In genomic region chr20:23050847-23051627, GRCh38 we compare ENCODE assay signal across 8 cellular contexts. TPM values are rescaled to one million over a fixed set of nuclear protein-coding genes. Genes with fewer than 3 reads are reported as not detected.
DNase-seq lines count a peak whose midpoint lies in the region; ATAC-seq, FAIRE-seq and TF ChIP-seq lines count a peak whose summit lies in the region.

No MANE protein-coding gene starts in this region.

- intact Hi-C loops in activated naive CD4-positive, alpha-beta T cell treated with anti-CD3 and anti-CD28 coated beads for 36 hours (cut with micrococcal nuclease): loop anchor here (2.0 kb wide), 1 partner anchor 184 kb away; no protein-coding TSS in a partner anchor
- intact Hi-C loops in endothelial cell of umbilical vein (cut with micrococcal nuclease) (loop anchor here (1.0 to 5.0 kb wide), 12 partner anchors 11 to 371 kb away; partner anchors contain the start of genes NAPB and NXT1), testis (cut with DNase I; ENCODE audit: low total_unique reads) (no loop called here)

- no peak overlapping the region for H3K4me3 Mint-ChIP-seq in activated naive CD4-positive, alpha-beta T cell treated with anti-CD3 and anti-CD28 coated beads for 36 hours

- no peaks in the 10 kb centered on the region for H3K36me3 Mint-ChIP-seq in activated naive CD4-positive, alpha-beta T cell treated with anti-CD3 and anti-CD28 coated beads for 36 hours (ENCODE audit: low read depth)

- H3K36me3 ChIP-seq in RWPE2 (ENCODE audit: low read depth) (peaks cover 15% of the 10 kb centered on the region), endothelial cell of umbilical vein (ENCODE audit: control insufficient read depth in 2 of 2, extremely low read depth in 1 of 2, insufficient read depth in 2 of 2, low read length in 2 of 2) (no peaks in the 10 kb centered on the region), testis (ENCODE audit: low read depth, missing control alignments) (no peaks in the 10 kb centered on the region)

- FAIRE-seq in endothelial cell of umbilical vein (lab: Jason Lieb, UNC): peak; percentile 94

- 11 to 15% methylated on average over 40 to 46 of the region's 46 CpGs for WGBS in testis, 2 donors

- H3K4me3 ChIP-seq in RWPE2 (ENCODE audit: severe bottlenecking) (no peak overlapping the region), endothelial cell of umbilical vein (replicated peaks in 1 of 3; ENCODE audit: insufficient read depth in 1 of 3, low read depth in 1 of 3, low read length in 3 of 3) (peak overlapping the region; percentile 15 to 62 (median 50)), testis (peak overlapping the region; percentile 57 to 62)

- peaks cover 4% of the 10 kb centered on the region for H3K4me1 Mint-ChIP-seq in activated naive CD4-positive, alpha-beta T cell treated with anti-CD3 and anti-CD28 coated beads for 36 hours (ENCODE audit: low read depth)

- DNase-seq in activated naive CD4-positive, alpha-beta T cell treated with anti-CD3 and anti-CD28 coated beads for 36 hours: peak; percentile 51
- DNase-seq in activated naive CD4-positive, alpha-beta T cell treated with Interleukin-2 at 50 U/mL for 16 hours: no peak
- DNase-seq in RWPE2 (ENCODE audit: low spot score): no peak
- peak; percentile 94 for DNase-seq in endothelial cell of umbilical vein (ENCODE audit: low read depth, low spot score)
- peak; percentile 81 to 93 for DNase-seq in lung microvascular endothelial cell (ENCODE audit: low read depth in 2 of 2)
- DNase-seq in testis: peak; percentile 89
- DNase-seq in SK-N-DZ (ENCODE audit: low spot score): no peak
- no peak for DNase-seq in HuH-7.5 (ENCODE audit: low spot score)

- H3K27me3 Mint-ChIP-seq in activated naive CD4-positive, alpha-beta T cell treated with anti-CD3 and anti-CD28 coated beads for 36 hours (ENCODE audit: low read depth): peaks cover 42% of the 10 kb centered on the region

- TF ChIP-seq POLR2A in endothelial cell of umbilical vein (IDR thresholded peaks at IDR 0.05; ENCODE audit: low read depth, low read length) (peak; percentile 44), testis (IDR thresholded peaks at IDR 0.05) (no peak)

- POLR2A ChIA-PET in endothelial cell of umbilical vein (lab: Charles Lee): interaction anchor here (0.7 to 1.8 kb wide), 10 partner anchors 11 to 299 kb away, joined by 3 to 12 read pairs (median 5); partner anchors contain the start of gene CD93

- H3K4me1 ChIP-seq in RWPE2 (ENCODE audit: insufficient read depth, poor library complexity, severe bottlenecking) (peaks cover 12% of the 10 kb centered on the region), endothelial cell of umbilical vein (ENCODE audit: control insufficient read depth, extremely low read depth, insufficient read depth, low read length) (peaks cover 16% of the 10 kb centered on the region), testis (peaks cover 4% of the 10 kb centered on the region)

- H3K9me1 ChIP-seq in endothelial cell of umbilical vein (replicated peaks; ENCODE audit: control insufficient read depth, extremely low read depth, insufficient read depth, low read length): no peaks in the 10 kb centered on the region

- H3K9me3 Mint-ChIP-seq in activated naive CD4-positive, alpha-beta T cell treated with anti-CD3 and anti-CD28 coated beads for 36 hours: peaks cover 1% of the 10 kb centered on the region

- H3K27me3 ChIP-seq in RWPE2 (ENCODE audit: insufficient read depth, poor library complexity, severe bottlenecking) (no peaks in the 10 kb centered on the region), endothelial cell of umbilical vein (ENCODE audit: control insufficient read depth in 2 of 2, insufficient read depth in 2 of 2, low read length in 2 of 2) (no peaks in the 10 kb centered on the region), testis (no peaks in the 10 kb centered on the region)

- no peaks in the 10 kb centered on the region for H4K20me1 ChIP-seq in endothelial cell of umbilical vein (replicated peaks; ENCODE audit: control insufficient read depth, extremely low read depth, insufficient read depth, low read length)

- H3K79me2 ChIP-seq in endothelial cell of umbilical vein (ENCODE audit: control insufficient read depth, insufficient read depth, low read length): no peaks in the 10 kb centered on the region

- H3K9ac ChIP-seq in endothelial cell of umbilical vein (replicated peaks; ENCODE audit: extremely low read depth, insufficient read depth, low read length): peak overlapping the region; percentile 78

- dilution Hi-C loops in endothelial cell of umbilical vein (cut with MboI; ENCODE audit: extremely low pct_ligation_motif_present, low sequenced_read_pairs): no loop called here

- no peak overlapping the region for H3K27ac Mint-ChIP-seq in activated naive CD4-positive, alpha-beta T cell treated with anti-CD3 and anti-CD28 coated beads for 36 hours

- TSS peak; percentile 47 for BruUV-seq in endothelial cell of umbilical vein (replicated peaks; lab: Mats Ljungman, UMichigan)

- H2AFZ ChIP-seq in endothelial cell of umbilical vein (ENCODE audit: low read depth, low read length): peak overlapping the region; percentile 62

- peak overlapping the region; percentile 64 for H3K4me2 ChIP-seq in endothelial cell of umbilical vein (ENCODE audit: insufficient read depth, low read length)

- CTCF ChIA-PET in activated naive CD4-positive, alpha-beta T cell treated with anti-CD3 and anti-CD28 coated beads for 36 hours (lab: Charles Lee): interaction anchor here (0.9 kb wide), 1 partner anchor 148 kb away, joined by 4 read pairs; no protein-coding TSS in a partner anchor
- CTCF ChIA-PET in endothelial cell of umbilical vein (lab: Charles Lee): interaction anchor here (0.6 to 5.3 kb wide), 67 partner anchors 10 to 712 kb away, joined by 3 to 152 read pairs (median 6); partner anchors contain the start of genes CD93 and NXT1

- H3K27ac ChIP-seq in RWPE2 (ENCODE audit: poor library complexity, severe bottlenecking) (peak overlapping the region; percentile 66), endothelial cell of umbilical vein (ENCODE audit: insufficient read depth, low read depth, low read length) (peak overlapping the region; percentile 62), testis (peak overlapping the region; percentile 76 to 82)

- no peak for ATAC-seq in RWPE2 (ENCODE audit: low read depth)

- TF ChIP-seq CTCF in RWPE2 (IDR thresholded peaks at IDR 0.05; ENCODE audit: poor library complexity, severe bottlenecking) (peak; percentile 62), endothelial cell of umbilical vein (IDR thresholded peaks at IDR 0.05; ENCODE audit: extremely low read depth in 1 of 2, insufficient read depth in 1 of 2, low read depth in 1 of 2, low read length in 2 of 2) (peak; percentile 82 to 85), testis (IDR thresholded peaks at IDR 0.05) (peak; percentile 65 to 80 (median 70))

- H3K9me3 ChIP-seq in RWPE2 (ENCODE audit: severe bottlenecking) (no peaks in the 10 kb centered on the region), endothelial cell of umbilical vein (replicated peaks; ENCODE audit: control insufficient read depth, insufficient read depth, low read length) (no peaks in the 10 kb centered on the region), testis (no peaks in the 10 kb centered on the region)

RNA-seq across cellular contexts. Expression of gene THBD, which starts 1.6 kb away (rescaled TPM):
- total RNA-seq in activated naive CD4-positive, alpha-beta T cell treated with anti-CD3 and anti-CD28 coated beads for 36 hours: not detected
- total RNA-seq in endothelial cell of umbilical vein (20.3 and 28.0 TPM in 2 replicates), lung microvascular endothelial cell (3.2 and 9.2 TPM in 2 replicates), testis (10 to 100 TPM; 22.4 to 65.0 TPM)
- polyA plus RNA-seq in endothelial cell of umbilical vein (17.1 and 25.3 TPM in 2 replicates), testis (ENCODE audit: insufficient read depth, low read depth, low replicate concordance) (11.0 TPM)
- polyA plus RNA-seq in endothelial cell of umbilical vein (2011; cell fraction: cytosol; rRNA removed): 6.9 and 8.9 TPM in 2 replicates
- 8.1 and 8.4 TPM in 2 replicates for polyA plus RNA-seq in endothelial cell of umbilical vein (2011; cell fraction: nucleus; rRNA removed)
- 7.2 and 9.7 TPM in 2 replicates for polyA plus RNA-seq in endothelial cell of umbilical vein (2012)
- 11.0 and 11.7 TPM in 2 replicates for polyA minus RNA-seq in endothelial cell of umbilical vein
- not detected for polyA minus RNA-seq in endothelial cell of umbilical vein (2011; cell fraction: cytosol; rRNA and poly(A)+ RNA removed)
- 5.9 and 8.9 TPM in 2 replicates for polyA minus RNA-seq in endothelial cell of umbilical vein (2011; cell fraction: nucleus; rRNA and poly(A)+ RNA removed)
- not detected in 2 replicates for polyA plus RNA-seq in SK-N-DZ (2014; cell fraction: cytosol; rRNA removed)
- not detected in 2 replicates for polyA plus RNA-seq in SK-N-DZ (2014; cell fraction: nucleus; rRNA removed)

RNA-seq across cellular contexts. Expression of gene SSTR4, which starts 15.9 kb away (rescaled TPM):
- total RNA-seq in activated naive CD4-positive, alpha-beta T cell treated with anti-CD3 and anti-CD28 coated beads for 36 hours: not detected
- total RNA-seq in endothelial cell of umbilical vein: not detected in 2 replicates
- polyA plus RNA-seq in endothelial cell of umbilical vein: not detected in 2 replicates
- polyA plus RNA-seq in endothelial cell of umbilical vein (2011; cell fraction: cytosol; rRNA removed): not detected in 2 replicates
- not detected in 2 replicates for polyA plus RNA-seq in endothelial cell of umbilical vein (2011; cell fraction: nucleus; rRNA removed)
- polyA plus RNA-seq in endothelial cell of umbilical vein (2012): not detected in 2 replicates
- polyA minus RNA-seq in endothelial cell of umbilical vein: not detected in 2 replicates
- polyA minus RNA-seq in endothelial cell of umbilical vein (2011; cell fraction: cytosol; rRNA and poly(A)+ RNA removed): not detected
- not detected in 2 replicates for polyA minus RNA-seq in endothelial cell of umbilical vein (2011; cell fraction: nucleus; rRNA and poly(A)+ RNA removed)
- total RNA-seq in lung microvascular endothelial cell: not detected in 2 replicates
- total RNA-seq in testis: under 1 TPM in 1 of 2 donors, not detected in 1; 0.55 TPM
- not detected for polyA plus RNA-seq in testis (ENCODE audit: insufficient read depth, low read depth, low replicate concordance)
- not detected in 2 replicates for polyA plus RNA-seq in SK-N-DZ (2014; cell fraction: cytosol; rRNA removed)
- polyA plus RNA-seq in SK-N-DZ (2014; cell fraction: nucleus; rRNA removed): not detected in 2 replicates

RNA-seq across cellular contexts. Expression of gene CD93, which starts 35.1 kb away (rescaled TPM):
- under 1 TPM in 1 of 2 experiments, not detected in 1; 0.05 TPM for total RNA-seq in activated naive CD4-positive, alpha-beta T cell treated with anti-CD3 and anti-CD28 coated beads for 36 hours
- total RNA-seq in endothelial cell of umbilical vein: 346 and 413 TPM in 2 replicates
- 180 and 182 TPM in 2 replicates for polyA plus RNA-seq in endothelial cell of umbilical vein
- polyA plus RNA-seq in endothelial cell of umbilical vein (2011; cell fraction: cytosol; rRNA removed): 161 TPM in 2 replicates
- polyA plus RNA-seq in endothelial cell of umbilical vein (2011; cell fraction: nucleus; rRNA removed): 223 and 228 TPM in 2 replicates
- polyA plus RNA-seq in endothelial cell of umbilical vein (2012): 238 and 281 TPM in 2 replicates
- polyA minus RNA-seq in endothelial cell of umbilical vein: 380 and 445 TPM in 2 replicates
- not detected for polyA minus RNA-seq in endothelial cell of umbilical vein (2011; cell fraction: cytosol; rRNA and poly(A)+ RNA removed)
- 156 and 158 TPM in 2 replicates for polyA minus RNA-seq in endothelial cell of umbilical vein (2011; cell fraction: nucleus; rRNA and poly(A)+ RNA removed)
- 20.8 and 129 TPM in 2 replicates for total RNA-seq in lung microvascular endothelial cell
- 10 to 100 TPM in 1 of 2 donors, 1 to 10 TPM in 1; 9.4 to 14.2 TPM for total RNA-seq in testis
- polyA plus RNA-seq in testis (ENCODE audit: insufficient read depth, low read depth, low replicate concordance): 14.8 TPM
- not detected in 2 replicates for polyA plus RNA-seq in SK-N-DZ (2014; cell fraction: cytosol; rRNA removed)
- not detected in 2 replicates for polyA plus RNA-seq in SK-N-DZ (2014; cell fraction: nucleus; rRNA removed)

Comparison
In these comparisons a context has a peak if more than half of its experiments do, and no peak if none do; other contexts are left out.
1. DNase-seq: peak in activated naive CD4-positive, alpha-beta T cell treated with anti-CD3 and anti-CD28 coated beads for 36 hours (single experiment), endothelial cell of umbilical vein (single experiment), lung microvascular endothelial cell (2 of 2) and testis (single experiment); none in activated naive CD4-positive, alpha-beta T cell treated with Interleukin-2 at 50 U/mL for 16 hours (single experiment), RWPE2 (single experiment), SK-N-DZ (single experiment) and HuH-7.5 (single experiment).
2. Peak in every context shown above with its lines, with median percentiles within 50 percentile points of each other: H3K27ac ChIP-seq and CTCF ChIP-seq.